In the genomic region with DNA sequence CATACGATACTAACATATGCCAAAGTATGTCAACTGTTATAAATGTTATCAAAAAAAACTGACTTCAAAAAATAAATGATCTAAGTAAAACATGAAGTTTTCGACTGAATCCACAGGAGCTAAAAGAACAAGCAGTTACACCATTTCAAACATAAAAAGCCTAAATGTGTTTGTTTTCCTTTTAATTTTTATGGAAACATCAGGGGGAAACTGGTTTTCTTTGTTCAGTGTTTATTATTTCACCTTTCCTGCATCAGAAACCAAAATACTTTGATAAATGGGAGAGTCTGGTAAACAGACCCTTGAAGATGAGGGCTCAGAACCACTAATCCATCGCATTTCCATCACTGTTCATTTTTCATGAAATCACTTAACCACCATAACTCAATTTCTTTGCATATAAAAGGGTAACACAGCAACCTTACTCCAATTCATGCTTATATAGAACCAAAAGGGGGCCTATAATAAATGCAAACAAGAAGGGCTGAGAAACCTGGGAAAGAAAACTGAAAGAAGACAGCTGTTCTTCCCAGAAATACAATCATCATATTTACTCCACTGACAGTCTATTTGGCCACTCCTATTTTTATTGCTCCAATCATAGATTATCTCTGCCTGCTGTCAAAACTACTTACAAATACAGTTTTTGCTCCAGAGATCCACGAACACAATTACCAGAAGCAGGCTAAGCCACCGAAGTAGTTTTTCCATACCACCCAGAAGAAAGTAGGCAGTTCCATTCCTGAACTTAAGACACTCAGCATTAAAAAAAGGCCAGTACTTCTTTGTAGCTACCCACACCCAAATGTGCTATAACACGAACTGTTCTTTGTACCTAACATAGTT, we compare ENCODE assay signal across 1 cellular context.
TF ChIP-seq lines count a peak whose summit lies in the region.

No MANE protein-coding gene starts in this region.

TF ChIP-seq in HepG2, 621 proteins besides CTCF, POLR2A, EP300 and RAD21:
- TF ChIP-seq, protein P1, sequence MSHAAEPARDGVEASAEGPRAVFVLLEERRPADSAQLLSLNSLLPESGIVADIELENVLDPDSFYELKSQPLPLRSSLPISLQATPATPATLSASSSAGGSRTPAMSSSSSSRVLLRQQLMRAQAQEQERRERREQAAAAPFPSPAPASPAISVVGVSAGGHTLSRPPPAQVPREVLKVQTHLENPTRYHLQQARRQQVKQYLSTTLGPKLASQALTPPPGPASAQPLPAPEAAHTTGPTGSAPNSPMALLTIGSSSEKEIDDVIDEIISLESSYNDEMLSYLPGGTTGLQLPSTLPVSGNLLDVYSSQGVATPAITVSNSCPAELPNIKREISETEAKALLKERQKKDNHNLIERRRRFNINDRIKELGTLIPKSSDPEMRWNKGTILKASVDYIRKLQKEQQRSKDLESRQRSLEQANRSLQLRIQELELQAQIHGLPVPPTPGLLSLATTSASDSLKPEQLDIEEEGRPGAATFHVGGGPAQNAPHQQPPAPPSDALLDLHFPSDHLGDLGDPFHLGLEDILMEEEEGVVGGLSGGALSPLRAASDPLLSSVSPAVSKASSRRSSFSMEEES (CRISPR knock-in tag; IDR thresholded peaks at IDR 0.05): no peak
- TF ChIP-seq FLYWCH1 (CRISPR knock-in tag; IDR thresholded peaks at IDR 0.05) (no peak), SKI (IDR thresholded peaks at IDR 0.05; ENCODE audit: partially characterized antibody) (no peak), ZNF550 (CRISPR knock-in tag; IDR thresholded peaks at IDR 0.05; ENCODE audit: borderline replicate concordance) (no peak), NR2C2 (CRISPR knock-in tag; IDR thresholded peaks at IDR 0.05; ENCODE audit: borderline replicate concordance) (no peak), HNRNPH1 (optimal IDR thresholded peaks at IDR 0.05; ENCODE audit: low read depth, low read length) (no peak), ZNF619 (CRISPR knock-in tag; IDR thresholded peaks at IDR 0.05) (no peak), PAF1 (CRISPR knock-in tag; IDR thresholded peaks at IDR 0.05) (no peak)
